29 cellular contexts compared by ENCODE assay signal in genomic region chr15:37086120-37086519, GRCh38. TPM values are rescaled to one million over a fixed set of nuclear protein-coding genes. Genes with fewer than 3 reads are reported as not detected.
A peak's percentile ranks its signal among the peaks of the same experiment; 100 is the strongest.
DNase-seq lines count a peak whose midpoint lies in the region; ATAC-seq and TF ChIP-seq lines count a peak whose summit lies in the region.
"Had no signal": no experiment of that assay in that cellular context is flagged by ENCODE, and none has a peak within 500 bp of the region (broad histone marks: within the 10 kb centered on the region; RNA-seq: fewer than 3 reads in every experiment).

No MANE protein-coding gene starts in this region.

- no peaks in the 10 kb centered on the region for H3K27me3 Mint-ChIP-seq in nephron progenitor cell (ENCODE audit: low read depth, poor library complexity)
- H3K27me3 Mint-ChIP-seq in activated naive CD4-positive, alpha-beta T cell treated with anti-CD3 and anti-CD28 coated beads, Interleukin-2, amount 10 ng/mL, durations not matched to agents 7 days and 5 days: no peaks in the 10 kb centered on the region

- H3K4me3 Mint-ChIP-seq in nephron progenitor cell: no peak overlapping the region
- no peak overlapping the region for H3K4me3 Mint-ChIP-seq in activated naive CD4-positive, alpha-beta T cell treated with anti-CD3 and anti-CD28 coated beads, Interleukin-2, amount 10 ng/mL, durations not matched to agents 7 days and 5 days
- H3K4me3 Mint-ChIP-seq: activated B cell treated with CpG ODN at 0.5 μM for 24 hours; activated T-cell treated with anti-CD3 and anti-CD28 coated beads, Interleukin-2, amount 50 U/mL, for 4 hours; CD4-positive, alpha-beta T cell; endodermal cell; natural killer cell treated with Interleukin-12 subunit alpha and Interleukin-12 subunit beta and Interleukin-15 and Interleukin-18, amount 100 ng/mL, for 72 hours; stimulated activated naive B cell treated with anti-CD40 and anti-IgM and Interleukin-4, amounts not matched to agents 10 μg/mL and 1 μg/mL and 100 μg/mL, for 72 hours had no signal

- H3K9ac ChIP-seq in colonic mucosa (ENCODE audit: low read depth in 2 of 2, low read length in 2 of 2): no peak overlapping the region
- H3K9ac ChIP-seq: parathyroid adenoma had no signal

- H3K4me3 ChIP-seq in heart right ventricle (peak overlapping the region in 1 of 10 donors; percentile 5), dorsolateral prefrontal cortex (no peak overlapping the region), uterus (no peak overlapping the region), colonic mucosa (no peak overlapping the region)
- H3K4me3 ChIP-seq: breast epithelium, gastrocnemius medialis, left lung, suprapubic skin had no signal

- H3K4me1 Mint-ChIP-seq in nephron progenitor cell: peaks cover 93% of the 10 kb centered on the region
- H3K4me1 Mint-ChIP-seq in activated naive CD4-positive, alpha-beta T cell treated with anti-CD3 and anti-CD28 coated beads, Interleukin-2, amount 10 ng/mL, durations not matched to agents 7 days and 5 days: no peaks in the 10 kb centered on the region
- H3K4me1 Mint-ChIP-seq: stimulated activated naive B cell treated with anti-CD40 and anti-IgM and Interleukin-4, amounts not matched to agents 10 μg/mL and 1 μg/mL and 100 μg/mL, for 72 hours had no signal

- CTCF ChIA-PET in activated naive CD4-positive, alpha-beta T cell treated with anti-CD3 and anti-CD28 coated beads, Interleukin-2, amount 10 ng/mL, durations not matched to agents 7 days and 5 days (lab: Charles Lee): no interaction called here

- no peak for TF ChIP-seq POLR2A in uterus (IDR thresholded peaks at IDR 0.05)

- no peak for TF ChIP-seq CTCF in heart right ventricle (IDR thresholded peaks at IDR 0.05)
- TF ChIP-seq CTCF in dorsolateral prefrontal cortex (IDR thresholded peaks at IDR 0.05 in 54 of 56, conservative IDR thresholded peaks at IDR 0.05 in 2 of 56; ENCODE audit: low read depth in 1 of 56, partially characterized antibody in 56 of 56): no peak
- no peak for TF ChIP-seq CTCF in nephron progenitor cell (IDR thresholded peaks at IDR 0.05)
- no peak for TF ChIP-seq CTCF in uterus (IDR thresholded peaks at IDR 0.05)
- TF ChIP-seq CTCF in colonic mucosa (IDR thresholded peaks at IDR 0.05): no peak

- H3K4me1 ChIP-seq in heart right ventricle (peaks cover 0 to 96% (median 52%) of the 10 kb centered on the region in 9 donors), uterus (peaks cover 6 to 10% of the 10 kb centered on the region in 2 donors), colonic mucosa (no peaks in the 10 kb centered on the region)
- H3K4me1 ChIP-seq: breast epithelium, gastrocnemius medialis, parathyroid adenoma had no signal

- no peak for DNase-seq in heart right ventricle
- no peak for DNase-seq in Right ventricle myocardium superior
- DNase-seq in dorsolateral prefrontal cortex: no peak
- no peak for DNase-seq in nephron progenitor cell
- DNase-seq in uterus: no peak
- DNase-seq in colonic mucosa: no peak
- DNase-seq in activated naive CD4-positive, alpha-beta T cell treated with anti-CD3 and anti-CD28 coated beads, Interleukin-2, amount 10 ng/mL, durations not matched to agents 7 days and 5 days: no peak
- DNase-seq: activated B cell treated with CpG ODN at 0.5 μM for 24 hours; activated CD4-positive, alpha-beta T cell treated with anti-CD3 and anti-CD28 coated beads, Interleukin-2, amount 50 U/mL, for 1 hour; activated naive CD4-positive, alpha-beta T cell; activated T-cell treated with anti-CD3 and anti-CD28 coated beads, Interleukin-2, amount 50 U/mL, for 4 hours; CD4-positive, alpha-beta T cell; cortex of kidney; endodermal cell; gastrocnemius medialis; H7; hypothalamus; left lung; NCI-H1105; NCI-H2029; NCI-H526 treated with DMSO at 0.1 percent for 48 hours; SHP77 treated with DMSO at 0.1 percent for 48 hours; stimulated activated CD4-positive, alpha-beta T cell treated with anti-CD3 and anti-CD28 coated beads, Interleukin-15, amount 100 ng/mL, for 24 hours; stimulated activated naive B cell treated with anti-CD40 and anti-IgM and Interleukin-4, amounts not matched to agents 10 μg/mL and 1 μg/mL and 100 μg/mL, for 72 hours had no signal

- ATAC-seq in heart right ventricle: no peak
- no peak for ATAC-seq in Right ventricle myocardium superior (ENCODE audit: poor library complexity)
- no peak for ATAC-seq in GM18519 (IDR thresholded peaks at IDR 0.05; ENCODE audit: low FRiP score, unreplicated experiment)
- ATAC-seq: activated T-cell treated with anti-CD3 and anti-CD28 coated beads, Interleukin-2, amount 50 U/mL, for 4 hours; gastrocnemius medialis; left lung; natural killer cell treated with Interleukin-12 subunit alpha and Interleukin-12 subunit beta and Interleukin-15 and Interleukin-18, amount 100 ng/mL, for 72 hours; stimulated activated naive B cell treated with anti-CD40 and anti-IgM and Interleukin-4, amounts not matched to agents 10 μg/mL and 1 μg/mL and 100 μg/mL, for 72 hours had no signal

- intact Hi-C loops in heart right ventricle (cut with DNase I) (no loop called here), Right ventricle myocardium superior (cut with DNase I) (no loop called here), dorsolateral prefrontal cortex (cut with DNase I) (no loop called here), uterus (cut with DNase I; ENCODE audit: low total_unique reads) (no loop called here), colonic mucosa (cut with DNase I) (no loop called here)

- H3K36me3 Mint-ChIP-seq in nephron progenitor cell (ENCODE audit: low read depth): peaks cover 91% of the 10 kb centered on the region
- H3K36me3 Mint-ChIP-seq in activated naive CD4-positive, alpha-beta T cell treated with anti-CD3 and anti-CD28 coated beads, Interleukin-2, amount 10 ng/mL, durations not matched to agents 7 days and 5 days: no peaks in the 10 kb centered on the region
- H3K36me3 Mint-ChIP-seq: natural killer cell treated with Interleukin-12 subunit alpha and Interleukin-12 subunit beta and Interleukin-15 and Interleukin-18, amount 100 ng/mL, for 72 hours; stimulated activated naive B cell treated with anti-CD40 and anti-IgM and Interleukin-4, amounts not matched to agents 10 μg/mL and 1 μg/mL and 100 μg/mL, for 72 hours had no signal

- H3K27me3 ChIP-seq in heart right ventricle (no peaks in the 10 kb centered on the region), dorsolateral prefrontal cortex (no peaks in the 10 kb centered on the region), uterus (no peaks in the 10 kb centered on the region), colonic mucosa (no peaks in the 10 kb centered on the region)
- H3K27me3 ChIP-seq: breast epithelium, left lung, suprapubic skin had no signal

- WGBS in heart right ventricle, 2 donors: 18 to 23% methylated on average over 3 of the region's 3 CpGs

- peak overlapping the region; percentile 30 for H3K27ac Mint-ChIP-seq in nephron progenitor cell
- no peak overlapping the region for H3K27ac Mint-ChIP-seq in activated naive CD4-positive, alpha-beta T cell treated with anti-CD3 and anti-CD28 coated beads, Interleukin-2, amount 10 ng/mL, durations not matched to agents 7 days and 5 days
- H3K27ac Mint-ChIP-seq: activated B cell treated with CpG ODN at 0.5 μM for 24 hours; CD4-positive, alpha-beta T cell; endodermal cell; natural killer cell treated with Interleukin-12 subunit alpha and Interleukin-12 subunit beta and Interleukin-15 and Interleukin-18, amount 100 ng/mL, for 72 hours; stimulated activated naive B cell treated with anti-CD40 and anti-IgM and Interleukin-4, amounts not matched to agents 10 μg/mL and 1 μg/mL and 100 μg/mL, for 72 hours had no signal

- H3K27ac ChIP-seq in heart right ventricle: peak overlapping the region in 8 of 10 donors; percentile 3 to 62 (median 24)
- peak overlapping the region in 46 of 59 donors; percentile 0 to 76 (median 46) for H3K27ac ChIP-seq in dorsolateral prefrontal cortex
- H3K27ac ChIP-seq in uterus: peak overlapping the region; percentile 10 to 97
- H3K27ac ChIP-seq in colonic mucosa: no peak overlapping the region
- H3K27ac ChIP-seq: gastrocnemius medialis, left lung, parathyroid adenoma, suprapubic skin had no signal

- no peaks in the 10 kb centered on the region for H3K9me3 Mint-ChIP-seq in nephron progenitor cell
- H3K9me3 Mint-ChIP-seq in activated naive CD4-positive, alpha-beta T cell treated with anti-CD3 and anti-CD28 coated beads, Interleukin-2, amount 10 ng/mL, durations not matched to agents 7 days and 5 days: no peaks in the 10 kb centered on the region
- H3K9me3 Mint-ChIP-seq: activated B cell treated with CpG ODN at 0.5 μM for 24 hours; activated T-cell treated with anti-CD3 and anti-CD28 coated beads, Interleukin-2, amount 50 U/mL, for 4 hours; CD4-positive, alpha-beta T cell; endodermal cell; natural killer cell treated with Interleukin-12 subunit alpha and Interleukin-12 subunit beta and Interleukin-15 and Interleukin-18, amount 100 ng/mL, for 72 hours; stimulated activated naive B cell treated with anti-CD40 and anti-IgM and Interleukin-4, amounts not matched to agents 10 μg/mL and 1 μg/mL and 100 μg/mL, for 72 hours had no signal

- H3K36me3 ChIP-seq in heart right ventricle (peaks cover 0 to 44% (median 9%) of the 10 kb centered on the region in 9 donors), uterus (no peaks in the 10 kb centered on the region), colonic mucosa (no peaks in the 10 kb centered on the region)
- H3K36me3 ChIP-seq: breast epithelium, gastrocnemius medialis had no signal

- no peaks in the 10 kb centered on the region for H3K9me3 ChIP-seq in heart right ventricle
- no peaks in the 10 kb centered on the region for H3K9me3 ChIP-seq in uterus
- H3K9me3 ChIP-seq in colonic mucosa: no peaks in the 10 kb centered on the region
- H3K9me3 ChIP-seq: breast epithelium, gastrocnemius medialis, left lung, suprapubic skin had no signal

RNA-seq across cellular contexts. Expression of gene MEIS2, which starts 14.2 kb away (rescaled TPM):
- total RNA-seq in heart right ventricle (10 to 100 TPM; 34.0 to 64.5 (median 48.5) TPM), Right ventricle myocardium superior (43.9 TPM), dorsolateral prefrontal cortex (10 to 100 TPM; 23.7 to 65.2 (median 44.8) TPM), uterus (100 to 1,000 TPM in 2 of 4 donors, 10 to 100 TPM in 2; 84.0 to 184 (median 112) TPM), colonic mucosa (1 to 10 TPM; 1.7 to 7.6 TPM)
- 10 to 100 TPM; 21.1 to 50.1 TPM for polyA plus RNA-seq in heart right ventricle
- total RNA-seq: CD4-positive, alpha-beta T cell had no signal
